ENCODE assay signal across 8 cellular contexts in the genomic region with DNA sequence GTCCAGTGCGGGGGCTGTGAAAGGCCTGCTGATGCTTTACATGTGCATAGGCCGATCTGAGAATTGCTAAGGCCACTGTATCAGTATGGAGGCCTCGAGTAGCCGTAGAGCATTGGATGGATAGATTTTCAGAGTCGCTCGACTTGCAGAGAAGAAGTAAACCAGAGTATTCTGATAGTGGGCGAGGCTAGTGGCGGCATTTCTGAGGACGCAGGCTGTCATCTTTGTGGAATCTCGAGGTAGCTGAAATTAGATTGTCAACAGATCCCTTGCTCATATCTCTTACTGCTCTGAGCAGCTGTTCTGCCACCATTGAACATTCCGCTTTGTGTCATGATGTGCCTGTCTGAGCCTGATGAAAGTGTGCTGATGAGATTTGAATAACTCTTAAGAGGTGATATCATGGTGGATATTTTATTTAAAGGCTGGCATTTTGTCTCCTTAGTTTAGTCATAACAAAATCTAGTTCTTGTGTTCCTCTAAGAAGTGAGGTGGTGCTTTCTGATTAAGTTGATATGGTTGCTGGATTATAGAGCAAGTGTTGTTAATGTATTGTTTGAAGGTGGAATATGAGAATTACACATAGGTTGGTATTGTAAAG. TPM values are rescaled to one million over a fixed set of nuclear protein-coding genes. Genes with fewer than 3 reads are reported as not detected.
DNase-seq lines count a peak whose midpoint lies in the region; ATAC-seq, FAIRE-seq and TF ChIP-seq lines count a peak whose summit lies in the region.

No MANE protein-coding gene starts in this region.

- H3K4me3 ChIP-seq in MM.1S (ENCODE audit: low read length) (peak overlapping the region; percentile 99), body of pancreas (no peak overlapping the region), HepG2 (replicated peaks in 1 of 3; ENCODE audit: insufficient read depth in 1 of 3, low read depth in 2 of 3, low read length in 3 of 3) (peak overlapping the region; percentile 89 to 93 (median 91)), tibial artery (peak overlapping the region; percentile 85 to 96)

- TF ChIP-seq EP300 in HepG2 (IDR thresholded peaks at IDR 0.05; ENCODE audit: low read depth in 2 of 2, low read length in 2 of 2) (no peak), HepG2 (CRISPR knock-in tag; IDR thresholded peaks at IDR 0.05; ENCODE audit: borderline replicate concordance) (no peak)

- in situ Hi-C loops in HepG2 (cut with HindIII; ENCODE audit: extremely low pct_ligation_motif_present, low pct_unique_long_range_greater_than_20kb), result no loop called here

- POLR2A ChIA-PET in HepG2 (lab: Yijun Ruan, JAX), result interaction anchor here (0.7 to 1.5 kb wide), 6 partner anchors 9 to 75 kb away, joined by 3 to 5 read pairs (median 4); no protein-coding TSS in a partner anchor

- H3K79me2 ChIP-seq in MM.1S (ENCODE audit: low read length) (peaks cover 53% of the 10 kb centered on the region), HepG2 (ENCODE audit: insufficient read depth, low read length) (peaks cover 53% of the 10 kb centered on the region)

- no peak overlapping the region for H2AFZ ChIP-seq in MM.1S (ENCODE audit: low read length)
- H2AFZ ChIP-seq in HepG2 (ENCODE audit: low read length), result no peak overlapping the region

- no peak for TF ChIP-seq POLR2A in body of pancreas (IDR thresholded peaks at IDR 0.05)
- 0 out of 4 replicates have a peak, but pooled peaks of 1 of the 2 experiments have one; percentile 5 for TF ChIP-seq POLR2A in HepG2 (IDR thresholded peaks at IDR 0.05; ENCODE audit: insufficient read depth in 1 of 2, low read depth in 2 of 2, low read length in 2 of 2)

- BruUV-seq in HepG2 (replicated peaks; lab: Mats Ljungman, UMichigan), result no TSS peak

- no peak for TF ChIP-seq RAD21 in HepG2 (CRISPR knock-in tag; IDR thresholded peaks at IDR 0.05)

- H4K20me1 ChIP-seq in MM.1S (ENCODE audit: insufficient read depth, low read length), result no peaks in the 10 kb centered on the region
- H4K20me1 ChIP-seq in HepG2 (ENCODE audit: insufficient read depth, low read length), result peaks cover 28% of the 10 kb centered on the region

- peak; percentile 32 for FAIRE-seq in HepG2 (lab: Jason Lieb, UNC)

- WGBS in body of pancreas, 2 donors, result 25 to 29% methylated on average over 11 of the region's 11 CpGs
- WGBS in HepG2 (ENCODE audit: low lambda C conversion rate), result 3% methylated on average over 11 of the region's 11 CpGs

- no peaks in the 10 kb centered on the region for H3K9me2 ChIP-seq in MM.1S (replicated peaks; ENCODE audit: insufficient read depth, low read length)

- intact Hi-C loops in body of pancreas (cut with DNase I), result no loop called here
- intact Hi-C loops in HepG2 (cut with micrococcal nuclease; ENCODE audit: unreplicated experiment), result loop anchor here (2.0 to 5.0 kb wide), 3 partner anchors 17 to 217 kb away; no protein-coding TSS in a partner anchor
- intact Hi-C loops in tibial artery (cut with DNase I; ENCODE audit: low total_unique reads), result loop anchor here (10.0 kb wide), 1 partner anchor 73 kb away; no protein-coding TSS in a partner anchor

- H3K4me2 ChIP-seq in MM.1S (ENCODE audit: low read depth, low read length), result peak overlapping the region; percentile 99
- H3K4me2 ChIP-seq in HepG2 (ENCODE audit: low read depth, low read length), result peak overlapping the region; percentile 90

- no peaks in the 10 kb centered on the region for H3K9me3 ChIP-seq in MM.1S (replicated peaks; ENCODE audit: insufficient read depth, low read length)
- no peaks in the 10 kb centered on the region for H3K9me3 ChIP-seq in body of pancreas
- H3K9me3 ChIP-seq in HepG2 (ENCODE audit: low read length), result no peaks in the 10 kb centered on the region
- H3K9me3 ChIP-seq in tibial artery, result no peaks in the 10 kb centered on the region

- no peak for TF ChIP-seq CTCF in MM.1S (IDR thresholded peaks at IDR 0.05; ENCODE audit: low read length)
- TF ChIP-seq CTCF in body of pancreas (IDR thresholded peaks at IDR 0.05), result no peak
- no peak for TF ChIP-seq CTCF in HepG2 (CRISPR knock-in tag; IDR thresholded peaks at IDR 0.05)
- TF ChIP-seq CTCF in tibial artery (IDR thresholded peaks at IDR 0.05), result no peak

- H3K27me3 ChIP-seq in MM.1S (replicated peaks; ENCODE audit: insufficient read depth, low read length) (no peaks in the 10 kb centered on the region), body of pancreas (no peaks in the 10 kb centered on the region), HepG2 (ENCODE audit: control insufficient read depth in 1 of 2, insufficient read depth in 2 of 2, low read length in 2 of 2) (no peaks in the 10 kb centered on the region; a peak in 1 of 5 replicates), tibial artery (no peaks in the 10 kb centered on the region)

- H3K9ac ChIP-seq in MM.1S (ENCODE audit: low read length), result no peak overlapping the region
- peak overlapping the region; percentile 88 for H3K9ac ChIP-seq in HepG2 (ENCODE audit: insufficient read depth, low read depth, low read length)

- H3K36me3 ChIP-seq in MM.1S (replicated peaks; ENCODE audit: insufficient read depth, low read length), result no peaks in the 10 kb centered on the region
- no peaks in the 10 kb centered on the region for H3K36me3 ChIP-seq in body of pancreas (replicated peaks in 1 of 2; ENCODE audit: insufficient read depth in 1 of 2, low read depth in 2 of 2)
- H3K36me3 ChIP-seq in HepG2 (replicated peaks in 1 of 2; ENCODE audit: control insufficient read depth in 1 of 2, insufficient read depth in 2 of 2, low read length in 2 of 2), result no peaks in the 10 kb centered on the region
- no peaks in the 10 kb centered on the region for H3K36me3 ChIP-seq in tibial artery

- CTCF ChIA-PET in HepG2 (lab: Yijun Ruan, JAX; ENCODE audit: low intra/inter-chr PET ratio, low total read pairs), result no interaction called here

- no peak overlapping the region for H3K27ac ChIP-seq in MM.1S (ENCODE audit: low read length)
- H3K27ac ChIP-seq in body of pancreas, result peak overlapping the region; percentile 40 to 97 (median 94)
- H3K27ac ChIP-seq in HepG2 (ENCODE audit: extremely low read length, insufficient read depth, low read length), result peak overlapping the region; percentile 86
- H3K27ac ChIP-seq in tibial artery, result peak overlapping the region; percentile 99 to 100

- no peak for ATAC-seq in body of pancreas
- peak; percentile 6 for ATAC-seq in HepG2

- H3K4me1 ChIP-seq in MM.1S (ENCODE audit: low read length) (peaks cover 10% of the 10 kb centered on the region; the same call in 1 of the 2 replicates), body of pancreas (peaks cover 37% of the 10 kb centered on the region), HepG2 (ENCODE audit: insufficient read depth, low read length) (peaks cover 57% of the 10 kb centered on the region), tibial artery (peaks cover 0 to 50% (median 26%) of the 10 kb centered on the region in 4 donors)

- H3F3A ChIP-seq in MM.1S (ENCODE audit: insufficient read depth, low read length), result no peaks in the 10 kb centered on the region

- peak; percentile 28 for DNase-seq in DMS79 (lab: John Stamatoyannopoulos, UW)
- no peak for DNase-seq in MM.1S
- peak in 1 of 4 donors; percentile 11 for DNase-seq in body of pancreas
- DNase-seq in HepG2 (ENCODE audit: low spot score), result peak; percentile 60
- DNase-seq in tibial artery, result no peak
- no peak for DNase-seq in COLO829 (ENCODE audit: low spot score)
- no peak for DNase-seq in GM19238 (ENCODE audit: insufficient read length, low spot score)
- no peak for DNase-seq in SIG-M5 (lab: John Stamatoyannopoulos, UW)

TF ChIP-seq in HepG2, 621 proteins besides CTCF, POLR2A, EP300 and RAD21 (continues in another document):
- TF ChIP-seq MIER3 (CRISPR knock-in tag; IDR thresholded peaks at IDR 0.05; ENCODE audit: borderline replicate concordance), result 0 out of 2 replicates have a peak, but pooled peaks have one; percentile 30
- TF ChIP-seq ZNF431 (CRISPR knock-in tag; IDR thresholded peaks at IDR 0.05; ENCODE audit: borderline replicate concordance, low read depth), result no peak
- TF ChIP-seq ZNF552 (CRISPR knock-in tag; IDR thresholded peaks at IDR 0.05; ENCODE audit: borderline replicate concordance), result no peak
- no peak for TF ChIP-seq ZNF326 (CRISPR knock-in tag; IDR thresholded peaks at IDR 0.05; ENCODE audit: borderline replicate concordance)

RNA-seq across cellular contexts. Expression of gene KIF1B, which starts 1.5 kb away (rescaled TPM):
- 10 to 100 TPM; 39.2 to 46.8 TPM for total RNA-seq in body of pancreas
- 26.7 and 43.6 TPM in 2 replicates for total RNA-seq in HepG2 (2016; rRNA removed; fragmentation: Illumina TruSeq; extraction: Trizol)
- total RNA-seq in HepG2 (2016; cell fraction: cytosol; rRNA removed; fragmentation: Illumina TruSeq; extraction: Trizol; ENCODE audit: low read depth), result 5.1 and 5.3 TPM in 2 replicates
- total RNA-seq in HepG2 (2016; cell fraction: insoluble cytoplasmic fraction; rRNA removed; fragmentation: Illumina TruSeq; extraction: Trizol), result 25.5 and 40.1 TPM in 2 replicates
- 11.3 and 11.4 TPM in 2 replicates for total RNA-seq in HepG2 (2016; cell fraction: membrane; rRNA removed; fragmentation: Illumina TruSeq; extraction: Trizol)
- total RNA-seq in HepG2 (2016; cell fraction: nucleus; rRNA removed; fragmentation: Illumina TruSeq; extraction: Trizol), result 35.4 and 42.7 TPM in 2 replicates
- 27.0 and 32.5 TPM in 2 replicates for polyA plus RNA-seq in HepG2 (2011; rRNA removed)
- polyA plus RNA-seq in HepG2 (2011; cell fraction: cytosol; rRNA removed), result 18.2 and 23.8 TPM in 2 replicates
- 22.1 and 26.2 TPM in 2 replicates for polyA plus RNA-seq in HepG2 (2011; cell fraction: nucleus; rRNA removed)
- 21.2 and 27.8 TPM in 2 replicates for polyA plus RNA-seq in HepG2 (2012)
- polyA plus RNA-seq in HepG2 (2016; cell fraction: cytosol; fragmentation: Illumina TruSeq; extraction: Trizol; ENCODE audit: low read depth), result 0.59 and 0.67 TPM in 2 replicates
- polyA plus RNA-seq in HepG2 (2016; cell fraction: insoluble cytoplasmic fraction; fragmentation: Illumina TruSeq; extraction: Trizol; ENCODE audit: low read depth), result 23.0 and 24.6 TPM in 2 replicates
- 1.5 and 1.9 TPM in 2 replicates for polyA plus RNA-seq in HepG2 (2016; cell fraction: membrane; fragmentation: Illumina TruSeq; extraction: Trizol; ENCODE audit: low read depth)
- 22.3 and 23.8 TPM in 2 replicates for polyA plus RNA-seq in HepG2 (2016; cell fraction: nucleus; fragmentation: Illumina TruSeq; extraction: Trizol; ENCODE audit: insufficient read depth, low read depth)
- 24.7 and 78.1 TPM in 2 replicates for polyA minus RNA-seq in HepG2 (2011; rRNA and poly(A)+ RNA removed; ENCODE audit: low replicate concordance)
- polyA minus RNA-seq in HepG2 (2011; cell fraction: cytosol; rRNA and poly(A)+ RNA removed), result 37.6 and 42.0 TPM in 2 replicates
- 62.1 and 75.5 TPM in 2 replicates for polyA minus RNA-seq in HepG2 (2011; cell fraction: nucleus; rRNA and poly(A)+ RNA removed)

Comparison
In these comparisons a context has a peak if more than half of its experiments do, and no peak if none do; other contexts are left out.
1. DNase-seq: peak in DMS79 (single experiment) and HepG2 (single experiment); none in MM.1S (single experiment), tibial artery (0 of 2), COLO829 (single experiment), GM19238 (single experiment) and SIG-M5 (single experiment).
2. H3K4me3 ChIP-seq: peak in MM.1S (single experiment), HepG2 (3 of 3) and tibial artery (2 of 2); none in body of pancreas (0 of 2).